34 cellular contexts compared by ENCODE assay signal in the genomic region with DNA sequence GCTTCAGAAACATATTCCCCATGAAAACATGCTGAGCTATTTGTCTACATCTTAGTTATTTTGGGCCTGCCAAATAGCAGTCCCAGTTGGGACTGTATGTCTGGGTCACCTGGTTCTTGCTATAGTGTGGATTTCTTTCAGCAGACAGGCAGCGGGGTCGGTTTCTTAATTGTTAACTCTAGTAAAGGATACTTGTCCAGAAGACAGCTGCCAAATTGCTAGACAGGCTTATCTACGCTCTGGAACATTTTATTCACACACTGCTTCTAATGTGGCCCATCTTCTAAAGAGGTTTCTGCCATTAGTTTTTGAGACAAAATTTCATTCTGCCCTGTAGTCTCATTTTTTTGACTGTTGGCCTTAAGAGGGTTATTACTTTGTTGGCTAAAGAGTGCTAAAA.
"Had no signal": no experiment of that assay in that cellular context is flagged by ENCODE, and none has a peak within 500 bp of the region (broad histone marks: within the 10 kb centered on the region; RNA-seq: fewer than 3 reads in every experiment).

No MANE protein-coding gene starts in this region.

- H3K4me3 ChIP-seq: MG63 had no signal

- H3K27me3 ChIP-seq: MG63 had no signal

- H3K36me3 ChIP-seq: MG63 had no signal

- DNase-seq: Karpas-422, Kasumi-1, KBM-7, KG1, MG63, MM.1S, MV-4-11, NCI-H1048, NCI-H1092, NCI-H1092 treated with DMSO at 0.1 percent for 48 hours, NCI-H1105, NCI-H1105 treated with DMSO at 0.1 percent for 48 hours, NCI-H1417 treated with DMSO at 0.1 percent for 48 hours, NCI-H1436, NCI-H1436 treated with DMSO at 0.1 percent for 48 hours, NCI-H146, NCI-H1694, NCI-H1694 treated with DMSO at 0.1 percent for 48 hours, NCI-H187, NCI-H187 treated with DMSO at 0.1 percent for 48 hours, NCI-H1930, NCI-H2029, NCI-H2029 treated with DMSO at 0.1 percent for 48 hours, NCI-H2081, NCI-H2081 treated with DMSO at 0.1 percent for 48 hours, NCI-H2107, NCI-H2171, NCI-H226, NCI-H345, NCI-H446, NCI-H446 treated with DMSO at 0.1 percent for 48 hours, NCI-H510A, NCI-H510A treated with DMSO at 0.1 percent for 48 hours had no signal

- H3K9me3 ChIP-seq: MG63 had no signal

- H3K27ac ChIP-seq: KMS-11 had no signal
